In the genomic region with DNA sequence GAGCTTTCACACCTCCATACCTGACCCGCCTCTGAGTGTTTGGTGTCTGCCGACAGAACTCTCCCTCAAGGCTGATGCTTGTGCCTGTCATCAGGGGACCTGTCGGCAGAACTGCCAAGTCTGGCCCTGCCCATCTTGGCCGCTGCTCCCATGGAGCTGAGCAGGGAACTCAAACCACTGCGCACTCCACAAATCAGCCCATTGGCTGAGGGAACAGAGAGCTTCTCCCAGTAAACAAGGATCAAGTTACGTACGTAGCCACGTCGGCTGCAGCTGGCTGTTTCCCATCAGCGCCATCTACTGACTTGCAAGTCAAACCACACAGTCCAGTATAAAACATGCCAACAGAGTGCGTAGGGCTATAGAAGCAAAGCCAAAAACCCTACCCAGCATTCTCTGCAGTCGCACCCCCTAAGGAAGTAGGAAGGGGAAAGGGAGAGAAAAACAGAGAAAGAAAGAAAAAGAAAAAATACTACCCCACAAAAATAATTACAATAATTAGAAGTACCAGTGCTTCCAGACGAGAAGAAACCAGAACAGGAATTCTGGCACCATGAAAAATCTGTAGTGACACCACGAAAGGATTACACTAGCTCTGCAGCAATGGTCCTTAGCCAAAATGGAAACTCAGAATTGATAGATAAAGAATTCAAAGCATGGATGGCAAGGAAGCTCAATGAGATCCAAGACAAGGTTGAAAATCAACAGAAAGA, we compare ENCODE assay signal across 6 cellular contexts. TPM values are rescaled to one million over a fixed set of nuclear protein-coding genes. Genes with fewer than 3 reads are reported as not detected.
A peak's percentile ranks its signal among the peaks of the same experiment; 100 is the strongest.
DNase-seq lines count a peak whose midpoint lies in the region; ATAC-seq and TF ChIP-seq lines count a peak whose summit lies in the region.

No MANE protein-coding gene starts in this region.

- ATAC-seq in Right ventricle myocardium inferior = peak; percentile 67
- ATAC-seq in psoas muscle = no peak

- H3K27ac ChIP-seq in right atrium auricular region (no peak overlapping the region), SK-N-MC (no peak overlapping the region), iPS-20b (ENCODE audit: low read length) (no peak overlapping the region), psoas muscle (no peak overlapping the region)

- peaks cover 0 to 17% of the 10 kb centered on the region in 2 donors for H3K9me3 ChIP-seq in right atrium auricular region
- no peaks in the 10 kb centered on the region for H3K9me3 ChIP-seq in SK-N-MC (ENCODE audit: low read depth, low read length)
- no peaks in the 10 kb centered on the region for H3K9me3 ChIP-seq in iPS-20b (ENCODE audit: insufficient read depth, low read depth, low read length)
- no peaks in the 10 kb centered on the region for H3K9me3 ChIP-seq in psoas muscle

- 30 to 33% (median 33%) methylated on average over 14 of the region's 14 CpGs for WGBS in psoas muscle, 3 donors

- no peaks in the 10 kb centered on the region for H3K36me3 Mint-ChIP-seq in CD14-positive monocyte

- H3K4me3 Mint-ChIP-seq in CD14-positive monocyte = no peak overlapping the region

- H3K27me3 ChIP-seq in right atrium auricular region = no peaks in the 10 kb centered on the region
- H3K27me3 ChIP-seq in iPS-20b (ENCODE audit: insufficient read depth, low read length) = no peaks in the 10 kb centered on the region
- no peaks in the 10 kb centered on the region for H3K27me3 ChIP-seq in psoas muscle (ENCODE audit: insufficient read depth in 3 of 3, low read length in 2 of 3)

- H3K9ac ChIP-seq in SK-N-MC (ENCODE audit: insufficient read length) (no peak overlapping the region), iPS-20b (ENCODE audit: low read depth, low read length) (no peak overlapping the region)

- TF ChIP-seq CTCF in right atrium auricular region (IDR thresholded peaks at IDR 0.05) (peak in 1 of 2 donors; percentile 36), CD14-positive monocyte (IDR thresholded peaks at IDR 0.05) (no peak), psoas muscle (IDR thresholded peaks at IDR 0.05) (no peak)

- H3K9me3 Mint-ChIP-seq in CD14-positive monocyte = peaks cover 0 to 9% (median 0%) of the 10 kb centered on the region in 7 donors

- no peak for DNase-seq in Right ventricle myocardium inferior (ENCODE audit: missing footprints)
- DNase-seq in right atrium auricular region (ENCODE audit: low spot score) = no peak
- DNase-seq in SK-N-MC (ENCODE audit: low read depth, low spot score) = peak; percentile 10
- no peak for DNase-seq in CD14-positive monocyte (ENCODE audit: low spot score)
- DNase-seq in psoas muscle = no peak

- H3K4me3 ChIP-seq in right atrium auricular region (no peak overlapping the region), SK-N-MC (peak overlapping the region; percentile 58), iPS-20b (ENCODE audit: low read length) (peak overlapping the region; percentile 52), psoas muscle (no peak overlapping the region)

- peaks cover 0 to 1% (median 1%) of the 10 kb centered on the region in 3 donors for H3K27me3 Mint-ChIP-seq in CD14-positive monocyte (ENCODE audit: low read depth in 3 of 3)

- intact Hi-C loops in Right ventricle myocardium inferior (cut with DNase I) (no loop called here), CD14-positive monocyte (cut with micrococcal nuclease) (no loop called here), psoas muscle (cut with DNase I) (no loop called here)

- H3K36me3 ChIP-seq in right atrium auricular region (no peaks in the 10 kb centered on the region), SK-N-MC (ENCODE audit: insufficient read depth, low read length) (no peaks in the 10 kb centered on the region), iPS-20b (ENCODE audit: insufficient read depth, low read depth, low read length) (no peaks in the 10 kb centered on the region), psoas muscle (ENCODE audit: insufficient read depth in 1 of 2, low read depth in 1 of 2) (no peaks in the 10 kb centered on the region)

- H3K4me1 ChIP-seq in right atrium auricular region (no peaks in the 10 kb centered on the region), iPS-20b (ENCODE audit: insufficient read depth, low read length) (no peaks in the 10 kb centered on the region), psoas muscle (no peaks in the 10 kb centered on the region)

- no peaks in the 10 kb centered on the region for H3K4me1 Mint-ChIP-seq in CD14-positive monocyte

- H3K27ac Mint-ChIP-seq in CD14-positive monocyte = no peak overlapping the region

RNA-seq across cellular contexts. Expression of gene KRTAP13-1, which starts 13.1 kb away (rescaled TPM):
- total RNA-seq in Right ventricle myocardium inferior (not detected), right atrium auricular region (not detected), psoas muscle (not detected)
- polyA plus RNA-seq in CD14-positive monocyte (not detected), psoas muscle (not detected)

RNA-seq across cellular contexts. Expression of gene KRTAP13-3, which starts 16.8 kb away (rescaled TPM):
- total RNA-seq in Right ventricle myocardium inferior (not detected), right atrium auricular region (not detected), psoas muscle (not detected)
- polyA plus RNA-seq in CD14-positive monocyte (not detected), psoas muscle (not detected)

RNA-seq across cellular contexts. Expression of gene KRTAP13-4, which starts 21.1 kb away (rescaled TPM):
- not detected for total RNA-seq in Right ventricle myocardium inferior
- not detected for total RNA-seq in right atrium auricular region
- not detected for polyA plus RNA-seq in CD14-positive monocyte
- total RNA-seq in psoas muscle = not detected
- not detected for polyA plus RNA-seq in psoas muscle

RNA-seq across cellular contexts. Expression of gene KRTAP15-1, which starts 31.1 kb away (rescaled TPM):
- total RNA-seq in Right ventricle myocardium inferior (not detected), right atrium auricular region (not detected), psoas muscle (not detected)
- polyA plus RNA-seq in CD14-positive monocyte (not detected), psoas muscle (not detected)

RNA-seq across cellular contexts. Expression of gene KRTAP13-2, which starts 36.9 kb away (rescaled TPM):
- total RNA-seq in Right ventricle myocardium inferior (not detected), right atrium auricular region (not detected), psoas muscle (not detected)
- polyA plus RNA-seq in CD14-positive monocyte (not detected), psoas muscle (not detected)

Comparison
In these comparisons a context has a peak if more than half of its experiments do, and no peak if none do; other contexts are left out.
1. H3K4me3 ChIP-seq: peak in SK-N-MC (single experiment) and iPS-20b (single experiment); none in right atrium auricular region (0 of 2) and psoas muscle (single experiment).